Comparison of ENCODE assay signal across 10 cellular contexts in genomic region chr3:197454014-197454413, GRCh38.
DNase-seq lines count a peak whose midpoint lies in the region; ATAC-seq and TF ChIP-seq lines count a peak whose summit lies in the region.
"Had no signal": no experiment of that assay in that cellular context is flagged by ENCODE, and none has a peak within 500 bp of the region (broad histone marks: within the 10 kb centered on the region; RNA-seq: fewer than 3 reads in every experiment).

No MANE protein-coding gene starts in this region.

- TF ChIP-seq CTCF in AG04449 (IDR thresholded peaks at IDR 0.05; ENCODE audit: insufficient read depth, low read length, missing control alignments), result peak; percentile 45
- peak in 4 of 6 experiments; percentile 5 to 47 (median 38) for TF ChIP-seq CTCF in Peyer's patch (IDR thresholded peaks at IDR 0.05)
- TF ChIP-seq CTCF in foreskin keratinocyte (conservative IDR thresholded peaks at IDR 0.05), result peak; percentile 44

- no peak for ATAC-seq in foreskin keratinocyte
- no peak for ATAC-seq in HG03139 (IDR thresholded peaks at IDR 0.05; ENCODE audit: unreplicated experiment)
- no peak for ATAC-seq in GM19351 (IDR thresholded peaks at IDR 0.05; ENCODE audit: unreplicated experiment)

- DNase-seq in AG04449 (ENCODE audit: low read depth, low spot score) (no peak), EH (ENCODE audit: low read depth) (peak; percentile 56), Peyer's patch (no peak), foreskin keratinocyte (no peak), foreskin melanocyte (no peak), HK-2 (ENCODE audit: unreplicated experiment) (no peak)

- H3K36me3 ChIP-seq in Peyer's patch, result no peaks in the 10 kb centered on the region

- H3K27ac ChIP-seq in Peyer's patch (peak overlapping the region in 2 of 4 donors; percentile 7 to 34), foreskin keratinocyte (no peak overlapping the region)
- H3K27ac ChIP-seq: epithelial cell of prostate, SK-N-MC had no signal

- H3K27me3 ChIP-seq in Peyer's patch (no peaks in the 10 kb centered on the region), foreskin keratinocyte (no peaks in the 10 kb centered on the region)

- H3K4me1 ChIP-seq in Peyer's patch (peaks cover 0 to 19% (median 0%) of the 10 kb centered on the region in 4 donors), foreskin keratinocyte (no peaks in the 10 kb centered on the region)

- POLR2A ChIA-PET in AG04449 (lab: Yijun Ruan, JAX), result no interaction called here

- no peaks in the 10 kb centered on the region for H3K9me3 ChIP-seq in Peyer's patch

- TF ChIP-seq POLR2A in Peyer's patch (IDR thresholded peaks at IDR 0.05), result no peak

- H3K4me3 ChIP-seq in AG04449 (ENCODE audit: low read depth, low read length) (no peak overlapping the region), Peyer's patch (no peak overlapping the region)
- H3K4me3 ChIP-seq: SK-N-MC had no signal

- CTCF ChIA-PET in AG04449 (lab: Yijun Ruan, JAX), result interaction anchor here (0.7 to 4.9 kb wide), 10 partner anchors 12 to 231 kb away, joined by 3 to 30 read pairs (median 4); no protein-coding TSS in a partner anchor
